ENCODE assay signal across 19 cellular contexts in the genomic region with DNA sequence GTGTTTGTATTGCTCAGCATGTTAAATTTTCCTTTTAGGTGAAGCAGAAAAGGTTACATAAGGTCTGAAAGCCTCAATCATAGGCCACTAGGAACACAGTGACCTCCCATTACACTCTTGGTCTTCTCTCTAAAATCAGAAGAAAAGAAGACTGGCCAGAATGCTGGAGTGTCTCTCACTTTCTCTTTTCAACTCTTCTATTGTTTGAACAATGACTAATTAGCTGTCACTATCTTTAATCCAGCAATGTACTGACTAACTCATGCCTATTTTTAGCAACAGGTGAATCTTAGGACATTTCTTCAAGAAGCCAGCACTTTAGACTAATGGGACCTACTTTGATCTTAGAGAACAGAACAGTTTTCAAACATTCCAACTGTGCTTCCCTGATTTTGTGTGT.
DNase-seq lines count a peak whose midpoint lies in the region; ATAC-seq and TF ChIP-seq lines count a peak whose summit lies in the region.
"Had no signal": no experiment of that assay in that cellular context is flagged by ENCODE, and none has a peak within 500 bp of the region (broad histone marks: within the 10 kb centered on the region; RNA-seq: fewer than 3 reads in every experiment).

No MANE protein-coding gene starts in this region.

- ATAC-seq in activated CD4-positive, CD25-positive, alpha-beta regulatory T cell treated with anti-CD3 and anti-CD28 coated beads, Interleukin-2, amount 50 U/mL, for 24 hours, result peak; percentile 72 to 78
- ATAC-seq: CD8-positive, alpha-beta T cell; sciatic nerve had no signal

- no peak for TF ChIP-seq CTCF in epithelial cell of esophagus (IDR thresholded peaks at IDR 0.05; ENCODE audit: insufficient read depth, low read depth, low read length, missing control alignments)

- H3K4me3 ChIP-seq in epithelial cell of esophagus (ENCODE audit: low read length), result no peak overlapping the region
- H3K4me3 ChIP-seq: transverse colon had no signal

- no peak for DNase-seq in activated CD4-positive, CD25-positive, alpha-beta regulatory T cell treated with anti-CD3 and anti-CD28 coated beads, Interleukin-2, amount 50 U/mL, for 72 hours
- DNase-seq in NCI-H748 treated with DMSO at 0.1 percent for 48 hours (lab: John Stamatoyannopoulos, UW), result peak; percentile 11
- peak; percentile 75 for DNase-seq in epithelial cell of esophagus (ENCODE audit: low read depth)
- peak; percentile 76 for DNase-seq in renal cortical epithelial cell (ENCODE audit: low read depth)
- DNase-seq in NCI-H1092 (lab: John Stamatoyannopoulos, UW), result no peak
- no peak for DNase-seq in NCI-H187 treated with DMSO at 0.1 percent for 48 hours (lab: John Stamatoyannopoulos, UW)
- DNase-seq in GF-D8 (lab: John Stamatoyannopoulos, UW), result no peak
- DNase-seq: amniotic stem cell; CD8-positive, alpha-beta T cell; immature natural killer cell; NCI-H187; NCI-H524 treated with DMSO at 0.1 percent for 48 hours; stimulated activated CD4-positive, alpha-beta T cell treated with anti-CD3 and anti-CD28 coated beads, Interleukin-2, amount 100 ng/mL, for 48 hours; stimulated activated CD8-positive, alpha-beta memory T cell treated with anti-CD3 and anti-CD28 coated beads, Interleukin-4, amount 100 ng/mL, for 48 hours; T-helper 1 cell; transverse colon; WERI-Rb-1 had no signal

Comparison
In these comparisons a context has a peak if more than half of its experiments do, and no peak if none do; other contexts are left out.
1. DNase-seq: peak in NCI-H748 treated with DMSO at 0.1 percent for 48 hours (single experiment), epithelial cell of esophagus (single experiment) and renal cortical epithelial cell (single experiment); none in activated CD4-positive, CD25-positive, alpha-beta regulatory T cell treated with anti-CD3 and anti-CD28 coated beads, Interleukin-2, amount 50 U/mL, for 72 hours (single experiment), NCI-H1092 (single experiment), NCI-H187 treated with DMSO at 0.1 percent for 48 hours (single experiment) and GF-D8 (single experiment).